Comparison of ENCODE assay signal across 1 cellular context in the genomic region with DNA sequence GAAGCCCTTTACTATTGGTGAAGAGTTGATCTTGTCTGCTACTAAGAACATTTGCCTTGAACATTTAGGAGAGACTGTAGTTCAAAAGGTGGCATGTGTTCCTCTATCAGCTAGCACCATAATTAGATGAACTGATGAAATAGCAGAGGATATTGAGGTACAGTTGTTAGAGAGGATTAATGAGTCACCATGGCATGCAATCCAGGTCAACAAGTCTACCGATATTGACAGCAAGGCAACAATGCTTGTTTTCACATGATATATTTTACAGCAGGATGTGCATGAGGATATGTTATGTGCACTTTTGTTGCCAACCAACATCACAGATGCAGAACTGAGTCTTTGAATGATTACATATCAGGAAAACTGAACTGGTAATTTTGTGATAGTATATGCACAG.
TF ChIP-seq lines count a peak whose summit lies in the region.

No MANE protein-coding gene starts in this region.

TF ChIP-seq in GM23338, 12 proteins besides CTCF, POLR2A, EP300 and RAD21 (continued from another document):
- TF ChIP-seq, protein P1, sequence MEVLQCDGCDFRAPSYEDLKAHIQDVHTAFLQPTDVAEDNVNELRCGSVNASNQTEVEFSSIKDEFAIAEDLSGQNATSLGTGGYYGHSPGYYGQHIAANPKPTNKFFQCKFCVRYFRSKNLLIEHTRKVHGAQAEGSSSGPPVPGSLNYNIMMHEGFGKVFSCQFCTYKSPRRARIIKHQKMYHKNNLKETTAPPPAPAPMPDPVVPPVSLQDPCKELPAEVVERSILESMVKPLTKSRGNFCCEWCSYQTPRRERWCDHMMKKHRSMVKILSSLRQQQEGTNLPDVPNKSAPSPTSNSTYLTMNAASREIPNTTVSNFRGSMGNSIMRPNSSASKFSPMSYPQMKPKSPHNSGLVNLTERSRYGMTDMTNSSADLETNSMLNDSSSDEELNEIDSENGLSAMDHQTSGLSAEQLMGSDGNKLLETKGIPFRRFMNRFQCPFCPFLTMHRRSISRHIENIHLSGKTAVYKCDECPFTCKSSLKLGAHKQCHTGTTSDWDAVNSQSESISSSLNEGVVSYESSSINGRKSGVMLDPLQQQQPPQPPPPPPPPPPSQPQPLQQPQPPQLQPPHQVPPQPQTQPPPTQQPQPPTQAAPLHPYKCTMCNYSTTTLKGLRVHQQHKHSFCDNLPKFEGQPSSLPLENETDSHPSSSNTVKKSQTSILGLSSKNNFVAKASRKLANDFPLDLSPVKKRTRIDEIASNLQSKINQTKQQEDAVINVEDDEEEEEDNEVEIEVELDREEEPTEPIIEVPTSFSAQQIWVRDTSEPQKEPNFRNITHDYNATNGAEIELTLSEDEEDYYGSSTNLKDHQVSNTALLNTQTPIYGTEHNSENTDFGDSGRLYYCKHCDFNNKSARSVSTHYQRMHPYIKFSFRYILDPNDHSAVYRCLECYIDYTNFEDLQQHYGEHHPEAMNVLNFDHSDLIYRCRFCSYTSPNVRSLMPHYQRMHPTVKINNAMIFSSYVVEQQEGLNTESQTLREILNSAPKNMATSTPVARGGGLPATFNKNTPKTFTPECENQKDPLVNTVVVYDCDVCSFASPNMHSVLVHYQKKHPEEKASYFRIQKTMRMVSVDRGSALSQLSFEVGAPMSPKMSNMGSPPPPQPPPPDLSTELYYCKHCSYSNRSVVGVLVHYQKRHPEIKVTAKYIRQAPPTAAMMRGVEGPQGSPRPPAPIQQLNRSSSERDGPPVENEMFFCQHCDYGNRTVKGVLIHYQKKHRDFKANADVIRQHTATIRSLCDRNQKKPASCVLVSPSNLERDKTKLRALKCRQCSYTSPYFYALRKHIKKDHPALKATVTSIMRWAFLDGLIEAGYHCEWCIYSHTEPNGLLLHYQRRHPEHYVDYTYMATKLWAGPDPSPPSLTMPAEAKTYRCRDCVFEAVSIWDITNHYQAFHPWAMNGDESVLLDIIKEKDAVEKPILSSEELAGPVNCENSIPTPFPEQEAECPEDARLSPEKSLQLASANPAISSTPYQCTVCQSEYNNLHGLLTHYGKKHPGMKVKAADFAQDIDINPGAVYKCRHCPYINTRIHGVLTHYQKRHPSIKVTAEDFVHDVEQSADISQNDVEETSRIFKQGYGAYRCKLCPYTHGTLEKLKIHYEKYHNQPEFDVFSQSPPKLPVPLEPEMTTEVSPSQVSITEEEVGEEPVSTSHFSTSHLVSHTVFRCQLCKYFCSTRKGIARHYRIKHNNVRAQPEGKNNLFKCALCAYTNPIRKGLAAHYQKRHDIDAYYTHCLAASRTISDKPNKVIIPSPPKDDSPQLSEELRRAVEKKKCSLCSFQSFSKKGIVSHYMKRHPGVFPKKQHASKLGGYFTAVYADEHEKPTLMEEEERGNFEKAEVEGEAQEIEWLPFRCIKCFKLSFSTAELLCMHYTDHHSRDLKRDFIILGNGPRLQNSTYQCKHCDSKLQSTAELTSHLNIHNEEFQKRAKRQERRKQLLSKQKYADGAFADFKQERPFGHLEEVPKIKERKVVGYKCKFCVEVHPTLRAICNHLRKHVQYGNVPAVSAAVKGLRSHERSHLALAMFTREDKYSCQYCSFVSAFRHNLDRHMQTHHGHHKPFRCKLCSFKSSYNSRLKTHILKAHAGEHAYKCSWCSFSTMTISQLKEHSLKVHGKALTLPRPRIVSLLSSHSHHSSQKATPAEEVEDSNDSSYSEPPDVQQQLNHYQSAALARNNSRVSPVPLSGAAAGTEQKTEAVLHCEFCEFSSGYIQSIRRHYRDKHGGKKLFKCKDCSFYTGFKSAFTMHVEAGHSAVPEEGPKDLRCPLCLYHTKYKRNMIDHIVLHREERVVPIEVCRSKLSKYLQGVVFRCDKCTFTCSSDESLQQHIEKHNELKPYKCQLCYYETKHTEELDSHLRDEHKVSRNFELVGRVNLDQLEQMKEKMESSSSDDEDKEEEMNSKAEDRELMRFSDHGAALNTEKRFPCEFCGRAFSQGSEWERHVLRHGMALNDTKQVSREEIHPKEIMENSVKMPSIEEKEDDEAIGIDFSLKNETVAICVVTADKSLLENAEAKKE (CRISPR knock-in tag; IDR thresholded peaks at IDR 0.05): no peak
- TF ChIP-seq, protein P2, sequence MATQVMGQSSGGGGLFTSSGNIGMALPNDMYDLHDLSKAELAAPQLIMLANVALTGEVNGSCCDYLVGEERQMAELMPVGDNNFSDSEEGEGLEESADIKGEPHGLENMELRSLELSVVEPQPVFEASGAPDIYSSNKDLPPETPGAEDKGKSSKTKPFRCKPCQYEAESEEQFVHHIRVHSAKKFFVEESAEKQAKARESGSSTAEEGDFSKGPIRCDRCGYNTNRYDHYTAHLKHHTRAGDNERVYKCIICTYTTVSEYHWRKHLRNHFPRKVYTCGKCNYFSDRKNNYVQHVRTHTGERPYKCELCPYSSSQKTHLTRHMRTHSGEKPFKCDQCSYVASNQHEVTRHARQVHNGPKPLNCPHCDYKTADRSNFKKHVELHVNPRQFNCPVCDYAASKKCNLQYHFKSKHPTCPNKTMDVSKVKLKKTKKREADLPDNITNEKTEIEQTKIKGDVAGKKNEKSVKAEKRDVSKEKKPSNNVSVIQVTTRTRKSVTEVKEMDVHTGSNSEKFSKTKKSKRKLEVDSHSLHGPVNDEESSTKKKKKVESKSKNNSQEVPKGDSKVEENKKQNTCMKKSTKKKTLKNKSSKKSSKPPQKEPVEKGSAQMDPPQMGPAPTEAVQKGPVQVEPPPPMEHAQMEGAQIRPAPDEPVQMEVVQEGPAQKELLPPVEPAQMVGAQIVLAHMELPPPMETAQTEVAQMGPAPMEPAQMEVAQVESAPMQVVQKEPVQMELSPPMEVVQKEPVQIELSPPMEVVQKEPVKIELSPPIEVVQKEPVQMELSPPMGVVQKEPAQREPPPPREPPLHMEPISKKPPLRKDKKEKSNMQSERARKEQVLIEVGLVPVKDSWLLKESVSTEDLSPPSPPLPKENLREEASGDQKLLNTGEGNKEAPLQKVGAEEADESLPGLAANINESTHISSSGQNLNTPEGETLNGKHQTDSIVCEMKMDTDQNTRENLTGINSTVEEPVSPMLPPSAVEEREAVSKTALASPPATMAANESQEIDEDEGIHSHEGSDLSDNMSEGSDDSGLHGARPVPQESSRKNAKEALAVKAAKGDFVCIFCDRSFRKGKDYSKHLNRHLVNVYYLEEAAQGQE (IDR thresholded peaks at IDR 0.05; ENCODE audit: unreplicated experiment): no peak
